ENCODE assay signal across 8 cellular contexts in genomic region chr22:26484360-26484706, GRCh38. TPM values are rescaled to one million over a fixed set of nuclear protein-coding genes. Genes with fewer than 3 reads are reported as not detected.
A peak's percentile ranks its signal among the peaks of the same experiment; 100 is the strongest.
DNase-seq lines count a peak whose midpoint lies in the region; ATAC-seq and TF ChIP-seq lines count a peak whose summit lies in the region.

No MANE protein-coding gene starts in this region.

- no peaks in the 10 kb centered on the region for H4K20me1 ChIP-seq in DOHH2 (ENCODE audit: control insufficient read depth, insufficient read depth, low read depth, low read length)

- peak overlapping the region; percentile 82 for H3K4me3 Mint-ChIP-seq in osteocyte (ENCODE audit: unreplicated experiment)

- peak overlapping the region; percentile 90 for H3K9ac ChIP-seq in NT2/D1 (ENCODE audit: insufficient read length, low read depth)

- no peaks in the 10 kb centered on the region for H3K27me3 Mint-ChIP-seq in osteocyte (ENCODE audit: unreplicated experiment)

- ATAC-seq in HG02884 (IDR thresholded peaks at IDR 0.05; ENCODE audit: unreplicated experiment) (no peak), GM21786 (IDR thresholded peaks at IDR 0.05; ENCODE audit: unreplicated experiment) (no peak), HG02798 (IDR thresholded peaks at IDR 0.05; ENCODE audit: poor library complexity, unreplicated experiment) (no peak), HG02970 (IDR thresholded peaks at IDR 0.05; ENCODE audit: low FRiP score, unreplicated experiment) (no peak)

- peak overlapping the region; percentile 98 for H3K27ac ChIP-seq in DOHH2 (ENCODE audit: low read depth, low read length)
- peak overlapping the region; percentile 87 for H3K27ac ChIP-seq in effector memory CD4-positive, alpha-beta T cell (ENCODE audit: insufficient read depth, low read length, poor library complexity, severe bottlenecking)

- TF ChIP-seq CTCF in DOHH2 (IDR thresholded peaks at IDR 0.05; ENCODE audit: low read depth, low read length, poor library complexity, severe bottlenecking): no peak
- no peak for TF ChIP-seq CTCF in osteocyte (IDR thresholded peaks at IDR 0.05)

- H3K4me3 ChIP-seq in DOHH2 (ENCODE audit: low read length) (peak overlapping the region; percentile 97), NT2/D1 (ENCODE audit: insufficient read length, low read depth) (peak overlapping the region; percentile 90)
- peak overlapping the region; percentile 75 for H3K4me3 ChIP-seq in effector memory CD4-positive, alpha-beta T cell (ENCODE audit: insufficient read depth, low read depth, low read length, poor library complexity, severe bottlenecking)

- peaks cover 76% of the 10 kb centered on the region for H3K36me3 ChIP-seq in DOHH2 (ENCODE audit: control insufficient read depth, low read length)
- H3K36me3 ChIP-seq in NT2/D1 (ENCODE audit: insufficient read depth, insufficient read length, low read length): peaks cover 61% of the 10 kb centered on the region
- peaks cover 14% of the 10 kb centered on the region for H3K36me3 ChIP-seq in effector memory CD4-positive, alpha-beta T cell (ENCODE audit: control insufficient read depth, insufficient read depth, low read length)

- H3K4me2 ChIP-seq in DOHH2 (ENCODE audit: low read length): peak overlapping the region; percentile 98

- H3K4me1 ChIP-seq in DOHH2 (ENCODE audit: control insufficient read depth, low read length) (peaks cover 88% of the 10 kb centered on the region), NT2/D1 (ENCODE audit: insufficient read depth, insufficient read length) (no peaks in the 10 kb centered on the region)
- peaks cover 41% of the 10 kb centered on the region for H3K4me1 ChIP-seq in effector memory CD4-positive, alpha-beta T cell (ENCODE audit: control insufficient read depth, insufficient read depth, low read length, poor library complexity, severe bottlenecking)

- no peaks in the 10 kb centered on the region for H3K27me3 ChIP-seq in DOHH2 (ENCODE audit: control insufficient read depth, low read length)
- no peaks in the 10 kb centered on the region for H3K27me3 ChIP-seq in NT2/D1 (ENCODE audit: insufficient read depth, insufficient read length)
- H3K27me3 ChIP-seq in effector memory CD4-positive, alpha-beta T cell (replicated peaks; ENCODE audit: control insufficient read depth, insufficient read depth, low read length, poor library complexity, severe bottlenecking): no peaks in the 10 kb centered on the region

- peaks cover 10% of the 10 kb centered on the region for H3K36me3 Mint-ChIP-seq in osteocyte (ENCODE audit: unreplicated experiment)

- peaks cover 99% of the 10 kb centered on the region for H3K79me2 ChIP-seq in DOHH2 (ENCODE audit: control insufficient read depth, low read length)

- H3F3A ChIP-seq in DOHH2 (ENCODE audit: control insufficient read depth, insufficient read depth): peaks cover 41% of the 10 kb centered on the region

- H3K9me2 ChIP-seq in DOHH2 (replicated peaks; ENCODE audit: control insufficient read depth, low read length): no peaks in the 10 kb centered on the region

- peak overlapping the region; percentile 96 for H3K27ac Mint-ChIP-seq in osteocyte (ENCODE audit: unreplicated experiment)

- no peak for DNase-seq in NT2/D1 (ENCODE audit: low read depth, low spot score)
- peak in 2 of 3 donors; percentile 8 to 13 for DNase-seq in effector memory CD4-positive, alpha-beta T cell
- no peak for DNase-seq in osteocyte (ENCODE audit: extremely low spot score, unreplicated experiment)

- H3K4me1 Mint-ChIP-seq in osteocyte (ENCODE audit: unreplicated experiment): peaks cover 50% of the 10 kb centered on the region

- H3K9me3 ChIP-seq in DOHH2 (ENCODE audit: control insufficient read depth, insufficient read depth, low read length): no peaks in the 10 kb centered on the region
- no peaks in the 10 kb centered on the region for H3K9me3 ChIP-seq in NT2/D1 (ENCODE audit: insufficient read depth, low read length)
- no peaks in the 10 kb centered on the region for H3K9me3 ChIP-seq in effector memory CD4-positive, alpha-beta T cell (ENCODE audit: control insufficient read depth, low read length)

- H3K9me3 Mint-ChIP-seq in osteocyte (ENCODE audit: unreplicated experiment): no peaks in the 10 kb centered on the region

RNA-seq across cellular contexts. Expression of gene SRRD, which starts 0.7 kb away (rescaled TPM):
- 20.4 and 21.6 TPM in 2 replicates for total RNA-seq in osteocyte

RNA-seq across cellular contexts. Expression of gene HPS4, which starts 0.8 kb away (rescaled TPM):
- total RNA-seq in osteocyte: 35.8 and 37.1 TPM in 2 replicates

RNA-seq across cellular contexts. Expression of gene TFIP11, which starts 27.9 kb away (rescaled TPM):
- 32.1 and 39.0 TPM in 2 replicates for total RNA-seq in osteocyte

RNA-seq across cellular contexts. Expression of gene ASPHD2, which starts 55.3 kb away (rescaled TPM):
- 4.5 and 4.9 TPM in 2 replicates for total RNA-seq in osteocyte

Comparison
In these comparisons a context has a peak if more than half of its experiments do, and no peak if none do; other contexts are left out.
1. DNase-seq: peak in effector memory CD4-positive, alpha-beta T cell (2 of 3); none in NT2/D1 (single experiment) and osteocyte (single experiment).
2. Peak in every context shown above with its lines, with median percentiles within 50 percentile points of each other: H3K4me3 ChIP-seq.